8 cellular contexts compared by ENCODE assay signal in the genomic region with DNA sequence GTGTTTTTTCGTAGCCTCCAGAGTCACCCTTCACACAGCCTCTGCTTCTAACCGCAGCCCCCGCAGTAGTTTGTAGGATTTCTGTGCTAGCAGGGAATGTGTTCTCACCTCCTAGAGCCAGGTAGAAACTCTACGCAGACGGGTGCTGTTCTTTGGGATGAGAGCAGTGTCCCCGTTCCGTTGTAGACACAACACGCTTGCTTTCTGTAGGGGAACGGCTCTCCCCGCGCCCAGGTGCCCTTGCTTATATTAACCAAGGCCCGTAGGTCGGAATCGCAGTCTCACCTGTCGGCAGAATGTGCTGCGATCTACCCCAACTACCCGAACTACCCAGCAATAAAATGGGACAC.
DNase-seq lines count a peak whose midpoint lies in the region; ATAC-seq and TF ChIP-seq lines count a peak whose summit lies in the region.

No MANE protein-coding gene starts in this region.

- H3K27ac Mint-ChIP-seq in nephron, result peak overlapping the region; percentile 85 to 97 (median 88)

- H3K4me3 ChIP-seq in GM06990 (replicated peaks; ENCODE audit: low read depth, low read length), result peak overlapping the region; percentile 60
- peak overlapping the region; percentile 56 for H3K4me3 ChIP-seq in LNCaP clone FGC (ENCODE audit: low read depth, low read length)
- peak overlapping the region; percentile 79 for H3K4me3 ChIP-seq in coronary artery

- no peak overlapping the region for H3K27ac ChIP-seq in coronary artery

- H3K36me3 ChIP-seq in GM06990 (ENCODE audit: control insufficient read depth, insufficient read depth, low read length), result no peaks in the 10 kb centered on the region

- H3K27me3 Mint-ChIP-seq in nephron (ENCODE audit: low read depth), result peaks cover 53% of the 10 kb centered on the region

- DNase-seq in GM06990 (ENCODE audit: extremely low read depth, insufficient read length), result peak; percentile 64
- DNase-seq in LNCaP clone FGC (ENCODE audit: low read depth), result no peak
- no peak for DNase-seq in coronary artery (ENCODE audit: low spot score)
- no peak for DNase-seq in NCI-H524 treated with DMSO at 0.1 percent for 48 hours (lab: John Stamatoyannopoulos, UW)

- TF ChIP-seq CTCF in GM06990 (IDR thresholded peaks at IDR 0.05; ENCODE audit: insufficient read depth, low read length, poor library complexity, severe bottlenecking) (no peak), LNCaP clone FGC (IDR thresholded peaks at IDR 0.05; ENCODE audit: control insufficient read depth, extremely low read depth, insufficient read depth) (no peak), coronary artery (IDR thresholded peaks at IDR 0.05) (no peak), nephron (IDR thresholded peaks at IDR 0.05; ENCODE audit: unreplicated experiment in 3 of 3) (no peak)

- no peaks in the 10 kb centered on the region for H3K27me3 ChIP-seq in GM06990 (replicated peaks; ENCODE audit: control insufficient read depth, insufficient read depth, low read length)

- no peaks in the 10 kb centered on the region for H3K9me3 Mint-ChIP-seq in nephron

- ATAC-seq in GM18868 (IDR thresholded peaks at IDR 0.05; ENCODE audit: unreplicated experiment) (no peak), GM19397 (IDR thresholded peaks at IDR 0.05; ENCODE audit: unreplicated experiment) (no peak), HG02571 (IDR thresholded peaks at IDR 0.05; ENCODE audit: unreplicated experiment) (no peak)

- H3K4me1 Mint-ChIP-seq in nephron, result peaks cover 7% of the 10 kb centered on the region

- no peaks in the 10 kb centered on the region for H3K36me3 Mint-ChIP-seq in nephron (ENCODE audit: low read depth)

- H3K4me3 Mint-ChIP-seq in nephron, result peak overlapping the region; percentile 87 to 89 (median 89)
